In the genomic region with DNA sequence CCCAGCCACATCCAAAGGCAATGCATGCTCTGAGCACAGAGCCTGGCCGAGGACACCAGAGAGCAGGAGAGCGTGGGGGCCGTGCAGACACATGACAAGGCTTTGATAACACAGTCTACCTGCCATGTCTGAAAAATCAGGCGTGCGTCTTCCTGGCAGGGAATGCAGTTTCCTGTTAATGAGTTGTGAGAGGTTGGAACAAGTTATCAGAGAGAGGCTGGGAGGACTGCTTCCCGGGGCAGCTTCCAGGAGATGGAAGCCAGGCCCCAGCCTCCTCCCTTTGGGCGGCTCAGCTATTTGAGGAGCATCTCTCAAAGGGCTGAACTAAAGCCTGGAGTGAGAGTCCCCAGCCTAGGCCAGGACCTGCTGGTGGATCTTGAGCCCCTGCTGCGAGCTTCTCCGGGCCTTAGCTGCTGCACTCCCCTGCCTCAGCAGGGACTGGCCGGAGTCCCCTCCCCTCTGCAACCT, we compare ENCODE assay signal across 12 cellular contexts.
A peak's percentile ranks its signal among the peaks of the same experiment; 100 is the strongest.
DNase-seq lines count a peak whose midpoint lies in the region; ATAC-seq and TF ChIP-seq lines count a peak whose summit lies in the region.
"Had no signal": no experiment of that assay in that cellular context is flagged by ENCODE, and none has a peak within 500 bp of the region (broad histone marks: within the 10 kb centered on the region; RNA-seq: fewer than 3 reads in every experiment).

No MANE protein-coding gene starts in this region.

- 39 to 68% methylated on average over 10 of the region's 10 CpGs for WGBS in lung, 2 donors

- DNase-seq in DMS53 (lab: John Stamatoyannopoulos, UW) (peak; percentile 26), DMS53 treated with DMSO at 0.1 percent for 48 hours (lab: John Stamatoyannopoulos, UW; ENCODE audit: unreplicated experiment) (no peak), dermis blood vessel endothelial cell (peak; percentile 14), lung (ENCODE audit: low spot score) (peak; percentile 38), tibial artery (peak in 1 of 2 donors; percentile 63), COLO829 (ENCODE audit: low spot score) (no peak)
- DNase-seq: 8988T, activated gamma-delta T cell treated with Interleukin-2 at 50 U/mL for 16 hours, OCI-M1 had no signal

- H3K36me3 ChIP-seq in lung (ENCODE audit: control insufficient read depth in 2 of 2, insufficient read depth in 2 of 2, low read length in 2 of 2) (no peaks in the 10 kb centered on the region), tibial artery (no peaks in the 10 kb centered on the region)

- H3K27me3 ChIP-seq in lung (ENCODE audit: control insufficient read depth, insufficient read depth) (no peaks in the 10 kb centered on the region), tibial artery (no peaks in the 10 kb centered on the region)

- H3K4me1 ChIP-seq in lung (ENCODE audit: control insufficient read depth in 2 of 2, insufficient read depth in 2 of 2, low read length in 2 of 2) = peaks cover 5 to 16% of the 10 kb centered on the region in 2 donors
- H3K4me1 ChIP-seq in tibial artery = peaks cover 0 to 22% (median 13%) of the 10 kb centered on the region in 4 donors

- TF ChIP-seq CTCF in lung (IDR thresholded peaks at IDR 0.05; ENCODE audit: control extremely low read depth, extremely low read depth) (no peak), tibial artery (IDR thresholded peaks at IDR 0.05) (no peak)

- intact Hi-C loops in tibial artery (cut with DNase I; ENCODE audit: low total_unique reads) = no loop called here

- H3K27ac ChIP-seq in lung (ENCODE audit: low read depth in 1 of 2, low read length in 1 of 2) (peak overlapping the region in 1 of 2 donors; percentile 68), tibial artery (peak overlapping the region; percentile 31 to 47)
- H3K27ac ChIP-seq: HL-60 had no signal

- H3K9me3 ChIP-seq in lung (ENCODE audit: control insufficient read depth in 2 of 2, insufficient read depth in 1 of 2, low read length in 1 of 2) = peaks cover 0 to 4% of the 10 kb centered on the region in 2 donors
- no peaks in the 10 kb centered on the region for H3K9me3 ChIP-seq in tibial artery

- H3K4me3 ChIP-seq in lung = no peak overlapping the region
- H3K4me3 ChIP-seq in tibial artery = no peak overlapping the region

- ATAC-seq in lung (ENCODE audit: insufficient read depth, low FRiP score) = no peak
- no peak for ATAC-seq in HG02798 (IDR thresholded peaks at IDR 0.05; ENCODE audit: poor library complexity, unreplicated experiment)
- ATAC-seq in GM19035 (IDR thresholded peaks at IDR 0.05; ENCODE audit: unreplicated experiment) = no peak

Comparison
In these comparisons a context has a peak if more than half of its experiments do, and no peak if none do; other contexts are left out.
1. DNase-seq: peak in DMS53 (single experiment), dermis blood vessel endothelial cell (single experiment) and lung (single experiment); none in DMS53 treated with DMSO at 0.1 percent for 48 hours (single experiment) and COLO829 (single experiment).